Comparison of ENCODE assay signal across 1 cellular context in the genomic region with DNA sequence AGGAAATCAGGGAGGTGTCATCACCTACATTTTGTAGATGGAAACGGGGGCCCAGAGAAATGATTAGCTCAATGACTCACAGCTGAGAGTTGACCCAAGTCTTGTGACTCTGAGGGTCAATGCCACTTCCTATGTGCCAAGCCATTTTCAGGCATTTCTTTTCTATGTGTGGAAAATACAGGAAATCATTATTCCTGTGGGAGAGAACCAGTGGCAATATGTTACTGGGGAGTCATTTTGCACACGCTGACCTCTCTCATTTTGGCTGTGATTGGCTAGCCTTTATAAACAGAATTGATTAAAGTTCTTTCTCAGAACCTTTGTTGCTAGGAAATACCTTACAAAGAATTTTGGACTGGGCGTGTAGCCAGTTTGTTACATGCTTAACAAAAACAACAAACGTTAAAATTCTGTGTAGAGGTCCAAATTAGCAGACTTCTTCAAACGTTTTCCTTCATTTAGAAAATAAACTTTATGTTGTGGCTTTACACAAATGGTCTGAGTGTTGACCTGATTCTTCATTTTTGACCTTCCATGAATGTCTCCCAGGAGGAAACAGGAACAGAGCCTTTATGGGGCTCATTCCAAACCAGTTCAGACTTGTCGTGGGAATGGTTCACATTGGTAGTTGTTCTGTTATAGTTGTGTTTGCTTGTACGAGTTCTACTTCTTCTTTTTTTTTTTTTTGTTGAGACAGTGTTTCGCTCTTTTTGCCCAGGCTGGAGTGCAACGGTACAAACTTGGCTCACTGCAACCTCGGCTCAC.
A peak's percentile ranks its signal among the peaks of the same experiment; 100 is the strongest.
TF ChIP-seq lines count a peak whose summit lies in the region.

No MANE protein-coding gene starts in this region.

TF ChIP-seq in HepG2, 621 proteins besides CTCF, POLR2A, EP300 and RAD21 (continues in another document):
- no peak for TF ChIP-seq ZNF720 (CRISPR knock-in tag; IDR thresholded peaks at IDR 0.05)
- no peak for TF ChIP-seq SIN3B (IDR thresholded peaks at IDR 0.05; ENCODE audit: low read length)
- TF ChIP-seq, protein P1, sequence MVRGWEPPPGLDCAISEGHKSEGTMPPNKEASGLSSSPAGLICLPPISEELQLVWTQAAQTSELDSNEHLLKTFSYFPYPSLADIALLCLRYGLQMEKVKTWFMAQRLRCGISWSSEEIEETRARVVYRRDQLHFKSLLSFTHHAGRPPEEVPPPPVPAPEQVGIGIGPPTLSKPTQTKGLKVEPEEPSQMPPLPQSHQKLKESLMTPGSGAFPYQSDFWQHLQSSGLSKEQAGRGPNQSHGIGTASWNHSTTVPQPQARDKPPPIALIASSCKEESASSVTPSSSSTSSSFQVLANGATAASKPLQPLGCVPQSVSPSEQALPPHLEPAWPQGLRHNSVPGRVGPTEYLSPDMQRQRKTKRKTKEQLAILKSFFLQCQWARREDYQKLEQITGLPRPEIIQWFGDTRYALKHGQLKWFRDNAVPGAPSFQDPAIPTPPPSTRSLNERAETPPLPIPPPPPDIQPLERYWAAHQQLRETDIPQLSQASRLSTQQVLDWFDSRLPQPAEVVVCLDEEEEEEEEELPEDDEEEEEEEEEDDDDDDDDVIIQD (CRISPR knock-in tag; IDR thresholded peaks at IDR 0.05; ENCODE audit: low read depth): peak; percentile 43; the same call in 1 of the 2 replicates
- TF ChIP-seq SOX6 (IDR thresholded peaks at IDR 0.05): no peak
- no peak for TF ChIP-seq SOX6 (CRISPR knock-in tag; IDR thresholded peaks at IDR 0.05)
- TF ChIP-seq ZNF280B (CRISPR knock-in tag; IDR thresholded peaks at IDR 0.05; ENCODE audit: borderline replicate concordance): no peak
- TF ChIP-seq ZNF235 (CRISPR knock-in tag; IDR thresholded peaks at IDR 0.05; ENCODE audit: borderline replicate concordance): no peak
- no peak for TF ChIP-seq TBP (CRISPR knock-in tag; IDR thresholded peaks at IDR 0.05)
- TF ChIP-seq RFX5 (IDR thresholded peaks at IDR 0.05; ENCODE audit: low read depth, low read length): no peak
- no peak for TF ChIP-seq ZNF777 (CRISPR knock-in tag; IDR thresholded peaks at IDR 0.05)
- no peak for TF ChIP-seq MAFK (conservative IDR thresholded peaks at IDR 0.05 in 1 of 2, IDR thresholded peaks at IDR 0.05 in 1 of 2; ENCODE audit: low read length in 2 of 2)
- no peak for TF ChIP-seq RFXAP (CRISPR knock-in tag; IDR thresholded peaks at IDR 0.05; ENCODE audit: borderline replicate concordance)
- TF ChIP-seq ARID5B (CRISPR knock-in tag; IDR thresholded peaks at IDR 0.05): peak; percentile 53; the same call in 1 of the 2 replicates
- TF ChIP-seq PRPF4 (IDR thresholded peaks at IDR 0.05; ENCODE audit: low read depth, low read length, poor library complexity, severe bottlenecking): no peak
- TF ChIP-seq NR2C2 (CRISPR knock-in tag; IDR thresholded peaks at IDR 0.05; ENCODE audit: borderline replicate concordance): peak; percentile 48; the same call in 1 of the 2 replicates
- peak; percentile 40 for TF ChIP-seq SAP130 (CRISPR knock-in tag; IDR thresholded peaks at IDR 0.05; ENCODE audit: low read depth)
- TF ChIP-seq, protein P2, sequence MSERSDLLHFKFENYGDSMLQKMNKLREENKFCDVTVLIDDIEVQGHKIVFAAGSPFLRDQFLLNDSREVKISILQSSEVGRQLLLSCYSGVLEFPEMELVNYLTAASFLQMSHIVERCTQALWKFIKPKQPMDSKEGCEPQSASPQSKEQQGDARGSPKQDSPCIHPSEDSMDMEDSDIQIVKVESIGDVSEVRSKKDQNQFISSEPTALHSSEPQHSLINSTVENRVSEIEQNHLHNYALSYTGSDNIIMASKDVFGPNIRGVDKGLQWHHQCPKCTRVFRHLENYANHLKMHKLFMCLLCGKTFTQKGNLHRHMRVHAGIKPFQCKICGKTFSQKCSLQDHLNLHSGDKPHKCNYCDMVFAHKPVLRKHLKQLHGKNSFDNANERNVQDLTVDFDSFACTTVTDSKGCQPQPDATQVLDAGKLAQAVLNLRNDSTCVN (CRISPR knock-in tag; IDR thresholded peaks at IDR 0.05; ENCODE audit: borderline replicate concordance): no peak
- TF ChIP-seq ZNF644 (CRISPR knock-in tag; IDR thresholded peaks at IDR 0.05; ENCODE audit: low read depth): peak; percentile 65; the same call in 1 of the 2 replicates
- TF ChIP-seq ZNF879 (CRISPR knock-in tag; IDR thresholded peaks at IDR 0.05): no peak
- TF ChIP-seq NR2F1 (CRISPR knock-in tag; IDR thresholded peaks at IDR 0.05): peak in 1 of 2 experiments; percentile 71; a peak in 2 of 4 replicates
- TF ChIP-seq, protein P3, sequence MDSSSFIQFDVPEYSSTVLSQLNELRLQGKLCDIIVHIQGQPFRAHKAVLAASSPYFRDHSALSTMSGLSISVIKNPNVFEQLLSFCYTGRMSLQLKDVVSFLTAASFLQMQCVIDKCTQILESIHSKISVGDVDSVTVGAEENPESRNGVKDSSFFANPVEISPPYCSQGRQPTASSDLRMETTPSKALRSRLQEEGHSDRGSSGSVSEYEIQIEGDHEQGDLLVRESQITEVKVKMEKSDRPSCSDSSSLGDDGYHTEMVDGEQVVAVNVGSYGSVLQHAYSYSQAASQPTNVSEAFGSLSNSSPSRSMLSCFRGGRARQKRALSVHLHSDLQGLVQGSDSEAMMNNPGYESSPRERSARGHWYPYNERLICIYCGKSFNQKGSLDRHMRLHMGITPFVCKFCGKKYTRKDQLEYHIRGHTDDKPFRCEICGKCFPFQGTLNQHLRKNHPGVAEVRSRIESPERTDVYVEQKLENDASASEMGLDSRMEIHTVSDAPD (CRISPR knock-in tag; IDR thresholded peaks at IDR 0.05): no peak
- no peak for TF ChIP-seq FIP1L1 (IDR thresholded peaks at IDR 0.05; ENCODE audit: borderline replicate concordance, insufficient read depth, low read depth, low read length)
- TF ChIP-seq, protein P4, sequence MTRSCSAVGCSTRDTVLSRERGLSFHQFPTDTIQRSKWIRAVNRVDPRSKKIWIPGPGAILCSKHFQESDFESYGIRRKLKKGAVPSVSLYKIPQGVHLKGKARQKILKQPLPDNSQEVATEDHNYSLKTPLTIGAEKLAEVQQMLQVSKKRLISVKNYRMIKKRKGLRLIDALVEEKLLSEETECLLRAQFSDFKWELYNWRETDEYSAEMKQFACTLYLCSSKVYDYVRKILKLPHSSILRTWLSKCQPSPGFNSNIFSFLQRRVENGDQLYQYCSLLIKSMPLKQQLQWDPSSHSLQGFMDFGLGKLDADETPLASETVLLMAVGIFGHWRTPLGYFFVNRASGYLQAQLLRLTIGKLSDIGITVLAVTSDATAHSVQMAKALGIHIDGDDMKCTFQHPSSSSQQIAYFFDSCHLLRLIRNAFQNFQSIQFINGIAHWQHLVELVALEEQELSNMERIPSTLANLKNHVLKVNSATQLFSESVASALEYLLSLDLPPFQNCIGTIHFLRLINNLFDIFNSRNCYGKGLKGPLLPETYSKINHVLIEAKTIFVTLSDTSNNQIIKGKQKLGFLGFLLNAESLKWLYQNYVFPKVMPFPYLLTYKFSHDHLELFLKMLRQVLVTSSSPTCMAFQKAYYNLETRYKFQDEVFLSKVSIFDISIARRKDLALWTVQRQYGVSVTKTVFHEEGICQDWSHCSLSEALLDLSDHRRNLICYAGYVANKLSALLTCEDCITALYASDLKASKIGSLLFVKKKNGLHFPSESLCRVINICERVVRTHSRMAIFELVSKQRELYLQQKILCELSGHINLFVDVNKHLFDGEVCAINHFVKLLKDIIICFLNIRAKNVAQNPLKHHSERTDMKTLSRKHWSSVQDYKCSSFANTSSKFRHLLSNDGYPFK (CRISPR knock-in tag; IDR thresholded peaks at IDR 0.05; ENCODE audit: borderline replicate concordance): no peak
- TF ChIP-seq GATAD2A (CRISPR knock-in tag; IDR thresholded peaks at IDR 0.05): peak; percentile 43
- TF ChIP-seq ZNF530 (CRISPR knock-in tag; IDR thresholded peaks at IDR 0.05; ENCODE audit: low read depth): no peak
- no peak for TF ChIP-seq ZNF737 (CRISPR knock-in tag; IDR thresholded peaks at IDR 0.05; ENCODE audit: borderline replicate concordance)
- no peak for TF ChIP-seq SOX13 (IDR thresholded peaks at IDR 0.05)
- TF ChIP-seq SOX13 (CRISPR knock-in tag; conservative IDR thresholded peaks at IDR 0.05 in 1 of 2, IDR thresholded peaks at IDR 0.05 in 1 of 2): no peak; a peak in 1 of 4 replicates
- no peak for TF ChIP-seq JUNB (CRISPR knock-in tag; IDR thresholded peaks at IDR 0.05; ENCODE audit: borderline replicate concordance)
- TF ChIP-seq, protein P5, sequence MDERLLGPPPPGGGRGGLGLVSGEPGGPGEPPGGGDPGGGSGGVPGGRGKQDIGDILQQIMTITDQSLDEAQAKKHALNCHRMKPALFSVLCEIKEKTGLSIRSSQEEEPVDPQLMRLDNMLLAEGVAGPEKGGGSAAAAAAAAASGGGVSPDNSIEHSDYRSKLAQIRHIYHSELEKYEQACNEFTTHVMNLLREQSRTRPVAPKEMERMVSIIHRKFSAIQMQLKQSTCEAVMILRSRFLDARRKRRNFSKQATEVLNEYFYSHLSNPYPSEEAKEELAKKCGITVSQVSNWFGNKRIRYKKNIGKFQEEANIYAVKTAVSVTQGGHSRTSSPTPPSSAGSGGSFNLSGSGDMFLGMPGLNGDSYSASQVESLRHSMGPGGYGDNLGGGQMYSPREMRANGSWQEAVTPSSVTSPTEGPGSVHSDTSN (CRISPR knock-in tag; IDR thresholded peaks at IDR 0.05): no peak
- TF ChIP-seq CENPX (CRISPR knock-in tag; IDR thresholded peaks at IDR 0.05): no peak
- no peak for TF ChIP-seq THAP11 (CRISPR knock-in tag; IDR thresholded peaks at IDR 0.05)
- 0 out of 2 replicates have a peak, but pooled peaks have one; percentile 14 for TF ChIP-seq MED1 (CRISPR knock-in tag; IDR thresholded peaks at IDR 0.05)
- TF ChIP-seq, protein P6, sequence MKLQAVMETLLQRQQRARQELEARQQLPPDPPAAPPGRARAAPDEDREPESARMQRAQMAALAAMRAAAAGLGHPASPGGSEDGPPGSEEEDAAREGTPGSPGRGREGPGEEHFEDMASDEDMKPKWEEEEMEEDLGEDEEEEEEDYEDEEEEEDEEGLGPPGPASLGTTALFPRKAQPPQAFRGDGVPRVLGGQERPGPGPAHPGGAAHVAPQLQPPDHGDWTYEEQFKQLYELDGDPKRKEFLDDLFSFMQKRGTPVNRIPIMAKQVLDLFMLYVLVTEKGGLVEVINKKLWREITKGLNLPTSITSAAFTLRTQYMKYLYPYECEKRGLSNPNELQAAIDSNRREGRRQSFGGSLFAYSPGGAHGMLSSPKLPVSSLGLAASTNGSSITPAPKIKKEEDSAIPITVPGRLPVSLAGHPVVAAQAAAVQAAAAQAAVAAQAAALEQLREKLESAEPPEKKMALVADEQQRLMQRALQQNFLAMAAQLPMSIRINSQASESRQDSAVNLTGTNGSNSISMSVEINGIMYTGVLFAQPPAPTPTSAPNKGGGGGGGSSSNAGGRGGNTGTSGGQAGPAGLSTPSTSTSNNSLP (IDR thresholded peaks at IDR 0.05; ENCODE audit: low read depth, low read length): 0 out of 2 replicates have a peak, but pooled peaks have one; percentile 30
- TF ChIP-seq NCOR1 (IDR thresholded peaks at IDR 0.05; ENCODE audit: borderline replicate concordance, low read length): no peak
- no peak for TF ChIP-seq ATM (IDR thresholded peaks at IDR 0.05; ENCODE audit: borderline replicate concordance)
- no peak for TF ChIP-seq ZSCAN22 (CRISPR knock-in tag; IDR thresholded peaks at IDR 0.05)
- TF ChIP-seq ZNF138 (CRISPR knock-in tag; IDR thresholded peaks at IDR 0.05; ENCODE audit: low read depth): no peak
- TF ChIP-seq PHF5A (CRISPR knock-in tag; IDR thresholded peaks at IDR 0.05; ENCODE audit: low read depth, unreplicated experiment): no peak
- TF ChIP-seq CENPBD1 (CRISPR knock-in tag; IDR thresholded peaks at IDR 0.05; ENCODE audit: borderline replicate concordance, low read depth): no peak
- no peak for TF ChIP-seq SAFB2 (CRISPR knock-in tag; IDR thresholded peaks at IDR 0.05; ENCODE audit: borderline replicate concordance, low read depth)
- TF ChIP-seq RARA (CRISPR knock-in tag; IDR thresholded peaks at IDR 0.05): 0 out of 2 replicates have a peak, but pooled peaks have one; percentile 37
- TF ChIP-seq CEBPG (CRISPR knock-in tag; IDR thresholded peaks at IDR 0.05): no peak
- TF ChIP-seq ZNF430 (CRISPR knock-in tag; IDR thresholded peaks at IDR 0.05): no peak
- TF ChIP-seq POGZ (CRISPR knock-in tag; IDR thresholded peaks at IDR 0.05): no peak
- no peak for TF ChIP-seq BORCS8-MEF2B (CRISPR knock-in tag; IDR thresholded peaks at IDR 0.05)
- TF ChIP-seq CREB1 (IDR thresholded peaks at IDR 0.05): no peak
- TF ChIP-seq CREB1 (CRISPR knock-in tag; IDR thresholded peaks at IDR 0.05): 0 out of 2 replicates have a peak, but pooled peaks have one; percentile 42
- TF ChIP-seq ZNF615 (CRISPR knock-in tag; IDR thresholded peaks at IDR 0.05; ENCODE audit: borderline replicate concordance): no peak
- no peak for TF ChIP-seq SP4 (CRISPR knock-in tag; IDR thresholded peaks at IDR 0.05)
